In genomic region chr7:106659963-106660861, GRCh38 we compare ENCODE assay signal across 8 cellular contexts. TPM values are rescaled to one million over a fixed set of nuclear protein-coding genes. Genes with fewer than 3 reads are reported as not detected.
DNase-seq lines count a peak whose midpoint lies in the region; ATAC-seq and TF ChIP-seq lines count a peak whose summit lies in the region.

No MANE protein-coding gene starts in this region.

- H3K9ac ChIP-seq in liver (ENCODE audit: low read depth in 1 of 2, low read length in 2 of 2), result peak overlapping the region; percentile 83 to 89

- H3K4me3 Mint-ChIP-seq in dendritic cell treated with granulocyte-macrophage colony-stimulating factor and Interleukin-4, amounts not matched to agents 40 ng/mL and 50 ng/mL, for 4 days, result peak overlapping the region; percentile 82

- H3K27me3 Mint-ChIP-seq in dendritic cell treated with granulocyte-macrophage colony-stimulating factor and Interleukin-4, amounts not matched to agents 40 ng/mL and 50 ng/mL, for 4 days, result no peaks in the 10 kb centered on the region

- peak overlapping the region; percentile 68 to 98 (median 95) for H3K4me3 ChIP-seq in liver (ENCODE audit: low read depth in 1 of 3, low read length in 3 of 3)

- ATAC-seq in GM18519 (IDR thresholded peaks at IDR 0.05; ENCODE audit: low FRiP score, unreplicated experiment), result peak; percentile 58
- peak; percentile 71 for ATAC-seq in HG03045 (IDR thresholded peaks at IDR 0.05; ENCODE audit: unreplicated experiment)

- peak; percentile 52 for TF ChIP-seq CTCF in liver (IDR thresholded peaks at IDR 0.05; ENCODE audit: low read depth, low read length, missing input control)

- H3K27ac ChIP-seq in liver (ENCODE audit: low read depth in 1 of 2, low read length in 2 of 2), result peak overlapping the region; percentile 72 to 91

- peaks cover 0 to 22% (median 10%) of the 10 kb centered on the region in 4 donors for H3K4me1 ChIP-seq in liver (ENCODE audit: control insufficient read depth in 4 of 4, insufficient read depth in 4 of 4, low read length in 3 of 4)

- intact Hi-C loops in dendritic cell treated with granulocyte-macrophage colony-stimulating factor and Interleukin-4, amounts not matched to agents 40 ng/mL and 50 ng/mL, for 4 days (cut with micrococcal nuclease), result loop anchor here (1.0 to 10.0 kb wide), 4 partner anchors 57 to 215 kb away; no protein-coding TSS in a partner anchor

- H3K27me3 ChIP-seq in liver (ENCODE audit: control insufficient read depth in 4 of 4, insufficient read depth in 4 of 4, low read length in 3 of 4), result no peaks in the 10 kb centered on the region

- peaks cover 15% of the 10 kb centered on the region for H3K36me3 Mint-ChIP-seq in dendritic cell treated with granulocyte-macrophage colony-stimulating factor and Interleukin-4, amounts not matched to agents 40 ng/mL and 50 ng/mL, for 4 days (ENCODE audit: low read depth)

- H3K9me3 Mint-ChIP-seq in dendritic cell treated with granulocyte-macrophage colony-stimulating factor and Interleukin-4, amounts not matched to agents 40 ng/mL and 50 ng/mL, for 4 days, result no peaks in the 10 kb centered on the region

- DNase-seq in AG08395 (ENCODE audit: low spot score), result peak; percentile 78
- DNase-seq in NCI-H2196 (lab: John Stamatoyannopoulos, UW; ENCODE audit: unreplicated experiment), result peak; percentile 69
- DNase-seq in activated CD4-positive, alpha-beta T cell treated with anti-CD3 and anti-CD28 coated beads for 48 hours, result peak; percentile 91
- DNase-seq in stimulated activated CD4-positive, alpha-beta T cell treated with anti-CD3 and anti-CD28 coated beads, Interleukin-4, amount 100 ng/mL, for 48 hours (ENCODE audit: low read depth in 2 of 2), result peak; percentile 78 to 84

- peak overlapping the region; percentile 86 for H3K27ac Mint-ChIP-seq in dendritic cell treated with granulocyte-macrophage colony-stimulating factor and Interleukin-4, amounts not matched to agents 40 ng/mL and 50 ng/mL, for 4 days

- no peaks in the 10 kb centered on the region for H3K9me3 ChIP-seq in liver (ENCODE audit: control insufficient read depth in 4 of 4, low read length in 3 of 4)

- under 1% methylated on average over 101 of the region's 101 CpGs for WGBS in liver

- peaks cover 27% of the 10 kb centered on the region for H3K4me1 Mint-ChIP-seq in dendritic cell treated with granulocyte-macrophage colony-stimulating factor and Interleukin-4, amounts not matched to agents 40 ng/mL and 50 ng/mL, for 4 days (ENCODE audit: low read depth)

- H3K36me3 ChIP-seq in liver (ENCODE audit: control insufficient read depth in 4 of 4, insufficient read depth in 3 of 4, low read depth in 1 of 4, low read length in 3 of 4), result no peaks in the 10 kb centered on the region

- peak; percentile 58 to 76 for TF ChIP-seq RAD21 in liver (IDR thresholded peaks at IDR 0.05)

TF ChIP-seq in liver, 16 proteins besides CTCF, POLR2A, EP300 and RAD21:
- TF ChIP-seq JUND (IDR thresholded peaks at IDR 0.05), result no peak
- no peak for TF ChIP-seq GABPA (IDR thresholded peaks at IDR 0.05 in 1 of 2, conservative IDR thresholded peaks at IDR 0.05 in 1 of 2)
- TF ChIP-seq HNF4A (conservative IDR thresholded peaks at IDR 0.05), result peak; percentile 17 to 71
- TF ChIP-seq HNF4G (IDR thresholded peaks at IDR 0.05), result peak; percentile 6
- TF ChIP-seq REST (IDR thresholded peaks at IDR 0.05), result peak; percentile 13
- no peak for TF ChIP-seq ZBTB33 (IDR thresholded peaks at IDR 0.05)
- TF ChIP-seq TAF1 (conservative IDR thresholded peaks at IDR 0.05), result no peak
- TF ChIP-seq FOXA1 (IDR thresholded peaks at IDR 0.05), result no peak
- no peak for TF ChIP-seq MAX (IDR thresholded peaks at IDR 0.05)
- TF ChIP-seq ATF3 (IDR thresholded peaks at IDR 0.05), result no peak
- no peak for TF ChIP-seq SP1 (IDR thresholded peaks at IDR 0.05)
- no peak for TF ChIP-seq FOXA2 (IDR thresholded peaks at IDR 0.05)
- no peak for TF ChIP-seq EGR1 (IDR thresholded peaks at IDR 0.05; ENCODE audit: low read depth in 2 of 2)
- peak; percentile 73 for TF ChIP-seq YY1 (IDR thresholded peaks at IDR 0.05)
- no peak for TF ChIP-seq RXRA (IDR thresholded peaks at IDR 0.05)
- TF ChIP-seq NR2F2 (IDR thresholded peaks at IDR 0.05), result no peak

RNA-seq across cellular contexts. Expression of gene CCDC71L, which starts 0.7 kb away (rescaled TPM):
- total RNA-seq in liver, result 10 to 100 TPM; 12.8 to 16.6 TPM
- 10 to 100 TPM in 1 of 2 donors, 1 to 10 TPM in 1; 7.4 to 11.7 TPM for polyA plus RNA-seq in liver

Comparison
In these comparisons a context has a peak if more than half of its experiments do, and no peak if none do; other contexts are left out.
1. Peak in every context shown above with its lines: DNase-seq, ATAC-seq, H3K4me3 ChIP-seq and H3K27ac ChIP-seq.